In genomic region chr22:46067159-46068111, GRCh38 we compare ENCODE assay signal across 8 cellular contexts.
DNase-seq lines count a peak whose midpoint lies in the region; ATAC-seq and TF ChIP-seq lines count a peak whose summit lies in the region.

No MANE protein-coding gene starts in this region.

- peak overlapping the region; percentile 95 for H3K27ac ChIP-seq in C4-2B
- no peak overlapping the region for H3K27ac ChIP-seq in endodermal cell (ENCODE audit: low read depth, low read length)

- peak overlapping the region; percentile 43 for H3K4me3 Mint-ChIP-seq in natural killer cell
- H3K4me3 Mint-ChIP-seq in endodermal cell = no peak overlapping the region

- peaks cover 10% of the 10 kb centered on the region for H3K27me3 ChIP-seq in Loucy (ENCODE audit: insufficient read depth, low read length, poor library complexity, severe bottlenecking)
- peaks cover 94% of the 10 kb centered on the region for H3K27me3 ChIP-seq in endodermal cell (ENCODE audit: control insufficient read depth, insufficient read depth, low read length, poor library complexity, severe bottlenecking)

- H3K4me2 ChIP-seq in Loucy (ENCODE audit: low read depth, low read length, poor library complexity, severe bottlenecking) = peak overlapping the region; percentile 81

- H4K20me1 ChIP-seq in Loucy (ENCODE audit: insufficient read depth, low read length, poor library complexity, severe bottlenecking) = no peaks in the 10 kb centered on the region

- peaks cover 72% of the 10 kb centered on the region for H3K4me1 ChIP-seq in Loucy (ENCODE audit: insufficient read depth, low read length, poor library complexity, severe bottlenecking)
- no peaks in the 10 kb centered on the region for H3K4me1 ChIP-seq in endodermal cell (ENCODE audit: control insufficient read depth, insufficient read depth, low read length)

- H3K9me3 Mint-ChIP-seq in natural killer cell = no peaks in the 10 kb centered on the region
- H3K9me3 Mint-ChIP-seq in endodermal cell = no peaks in the 10 kb centered on the region

- H3K27ac Mint-ChIP-seq in natural killer cell (peak overlapping the region; percentile 76 to 91), endodermal cell (no peak overlapping the region)

- H3K36me3 Mint-ChIP-seq in natural killer cell = no peaks in the 10 kb centered on the region
- H3K36me3 Mint-ChIP-seq in endodermal cell (ENCODE audit: low read depth) = no peaks in the 10 kb centered on the region

- no peak for ATAC-seq in natural killer cell
- no peak for ATAC-seq in GM21390 (IDR thresholded peaks at IDR 0.05; ENCODE audit: unreplicated experiment)
- ATAC-seq in omental fat pad (ENCODE audit: low FRiP score) = no peak

- no peaks in the 10 kb centered on the region for H3K27me3 Mint-ChIP-seq in natural killer cell (ENCODE audit: low read depth in 2 of 2)
- H3K27me3 Mint-ChIP-seq in endodermal cell (ENCODE audit: insufficient read depth) = peaks cover 78% of the 10 kb centered on the region

- no peaks in the 10 kb centered on the region for H3K9me2 ChIP-seq in Loucy (replicated peaks; ENCODE audit: low read depth, low read length)

- 88 to 92% methylated on average over 18 of the region's 19 CpGs for WGBS in endodermal cell (ENCODE audit: insufficient coverage in 1 of 2, insufficient read length in 1 of 2), 2 experiments

- H3K36me3 ChIP-seq in Loucy (ENCODE audit: insufficient read depth, low read length) (no peaks in the 10 kb centered on the region; the same call in 1 of the 2 replicates), endodermal cell (ENCODE audit: control insufficient read depth, insufficient read depth, low read length) (no peaks in the 10 kb centered on the region)

- H3K9ac ChIP-seq in Loucy (ENCODE audit: low read depth, low read length, poor library complexity, severe bottlenecking) (peak overlapping the region; percentile 98), endodermal cell (ENCODE audit: extremely low read depth, low read length, poor library complexity, severe bottlenecking) (no peak overlapping the region)

- peaks cover 14% of the 10 kb centered on the region; the same call in 1 of the 2 replicates for H3F3A ChIP-seq in Loucy (ENCODE audit: low read depth)

- DNase-seq in cerebellar cortex (ENCODE audit: low spot score) (peak; percentile 43), natural killer cell (no peak), endodermal cell (no peak), omental fat pad (ENCODE audit: low spot score) (no peak)
- DNase-seq in stimulated activated CD4-positive, alpha-beta T cell treated with anti-CD3 and anti-CD28 coated beads, Interleukin-12 subunit alpha, Interleukin-12 subunit beta, amount 100 ng/mL, for 4 hours = no peak

- H3K9me3 ChIP-seq in Loucy (ENCODE audit: insufficient read depth, low read depth, low read length) (no peaks in the 10 kb centered on the region), endodermal cell (ENCODE audit: control insufficient read depth, low read length) (no peaks in the 10 kb centered on the region)

- peaks cover 49 to 50% of the 10 kb centered on the region in 2 donors for H3K4me1 Mint-ChIP-seq in natural killer cell
- H3K4me1 Mint-ChIP-seq in endodermal cell = no peaks in the 10 kb centered on the region

- intact Hi-C loops in natural killer cell (cut with micrococcal nuclease) = no loop called here

- peaks cover 91% of the 10 kb centered on the region for H3K79me2 ChIP-seq in Loucy (ENCODE audit: insufficient read depth, low read length)

- H2AFZ ChIP-seq in Loucy (ENCODE audit: low read length) = no peak overlapping the region

- no peak for TF ChIP-seq CTCF in C4-2B (conservative IDR thresholded peaks at IDR 0.05)
- no peak for TF ChIP-seq CTCF in Loucy (conservative IDR thresholded peaks at IDR 0.05; ENCODE audit: low read length)
- TF ChIP-seq CTCF in natural killer cell (IDR thresholded peaks at IDR 0.05) = no peak
- TF ChIP-seq CTCF in endodermal cell (conservative IDR thresholded peaks at IDR 0.05) = no peak
- TF ChIP-seq CTCF in omental fat pad (IDR thresholded peaks at IDR 0.05) = no peak

- H3K4me3 ChIP-seq in Loucy (ENCODE audit: low read length, poor library complexity, severe bottlenecking) (peak overlapping the region; percentile 84), endodermal cell (ENCODE audit: low read length) (no peak overlapping the region)
